Comparison of ENCODE assay signal across 22 cellular contexts in genomic region chr1:200676829-200677228, GRCh38. TPM values are rescaled to one million over a fixed set of nuclear protein-coding genes. Genes with fewer than 3 reads are reported as not detected.
DNase-seq lines count a peak whose midpoint lies in the region; ATAC-seq, FAIRE-seq and TF ChIP-seq lines count a peak whose summit lies in the region.
"Had no signal": no experiment of that assay in that cellular context is flagged by ENCODE, and none has a peak within 500 bp of the region (broad histone marks: within the 10 kb centered on the region; RNA-seq: fewer than 3 reads in every experiment).

No MANE protein-coding gene starts in this region.

- no peak overlapping the region for H3K4me2 ChIP-seq in hepatocyte
- H3K4me2 ChIP-seq: BLaER1 had no signal

- H3K27me3 Mint-ChIP-seq in memory B cell = no peaks in the 10 kb centered on the region
- peaks cover 3 to 4% of the 10 kb centered on the region in 2 donors for H3K27me3 Mint-ChIP-seq in CD8-positive, alpha-beta memory T cell
- H3K27me3 Mint-ChIP-seq: IgD-negative memory B cell had no signal

- FAIRE-seq in D721Med (lab: Jason Lieb, UNC) = peak; percentile 94
- FAIRE-seq: G401.6, GM12892, GM18507, HTR-8/SVneo had no signal

- H3K27ac Mint-ChIP-seq in memory B cell = peak overlapping the region; percentile 25
- H3K27ac Mint-ChIP-seq in CD8-positive, alpha-beta memory T cell = no peak overlapping the region
- H3K27ac Mint-ChIP-seq: HFFc6, IgD-negative memory B cell had no signal

- POLR2A ChIA-PET in CD8-positive, alpha-beta memory T cell (lab: Charles Lee) = no interaction called here

- CTCF ChIA-PET in CD8-positive, alpha-beta memory T cell (lab: Charles Lee) = interaction anchor here (0.6 to 1.1 kb wide), 2 partner anchors 24 to 55 kb away, joined by 3 to 4 read pairs; no protein-coding TSS in a partner anchor

- intact Hi-C loops in cardiac septum (cut with DNase I) = no loop called here

- H3K36me3 Mint-ChIP-seq in memory B cell = no peaks in the 10 kb centered on the region
- H3K36me3 Mint-ChIP-seq in CD8-positive, alpha-beta memory T cell = no peaks in the 10 kb centered on the region
- H3K36me3 Mint-ChIP-seq: CD14-positive monocyte; CD4-positive, alpha-beta memory T cell; IgD-negative memory B cell had no signal

- no peak overlapping the region for H3K4me3 Mint-ChIP-seq in memory B cell
- H3K4me3 Mint-ChIP-seq in CD8-positive, alpha-beta memory T cell = no peak overlapping the region
- H3K4me3 Mint-ChIP-seq: CD14-positive monocyte; CD4-positive, alpha-beta memory T cell; HFFc6; IgD-negative memory B cell had no signal

- H3K4me1 ChIP-seq in adipocyte (ENCODE audit: control insufficient read depth, insufficient read depth, low read length) (no peaks in the 10 kb centered on the region), hepatocyte (ENCODE audit: insufficient read depth) (no peaks in the 10 kb centered on the region)
- H3K4me1 ChIP-seq in CD8-positive, alpha-beta memory T cell (ENCODE audit: insufficient read depth, low read length) = no peaks in the 10 kb centered on the region
- H3K4me1 ChIP-seq: BLaER1 had no signal

- H3K9me3 Mint-ChIP-seq in memory B cell = no peaks in the 10 kb centered on the region
- H3K9me3 Mint-ChIP-seq in CD8-positive, alpha-beta memory T cell = no peaks in the 10 kb centered on the region
- H3K9me3 Mint-ChIP-seq: CD14-positive monocyte; CD4-positive, alpha-beta memory T cell; HFFc6; IgD-negative memory B cell had no signal

- 89% methylated on average over 6 of the region's 6 CpGs for WGBS in hepatocyte (ENCODE audit: low lambda C conversion rate, missing lambda C conversion rate)

- no peak for ATAC-seq in memory B cell (ENCODE audit: low read depth)
- ATAC-seq: HCT116 had no signal

- no peaks in the 10 kb centered on the region for H3K36me3 ChIP-seq in adipocyte (ENCODE audit: control insufficient read depth, insufficient read depth, low read length, severe bottlenecking)
- H3K36me3 ChIP-seq in hepatocyte (replicated peaks; ENCODE audit: insufficient read depth, low read depth) = no peaks in the 10 kb centered on the region
- H3K36me3 ChIP-seq in CD8-positive, alpha-beta memory T cell (ENCODE audit: insufficient read depth, low read length) = no peaks in the 10 kb centered on the region
- H3K36me3 ChIP-seq: BLaER1 had no signal

- H3K9me3 ChIP-seq in adipocyte (ENCODE audit: control insufficient read depth, low read length) = no peaks in the 10 kb centered on the region
- H3K9me3 ChIP-seq in hepatocyte (ENCODE audit: low read depth) = no peaks in the 10 kb centered on the region
- no peaks in the 10 kb centered on the region for H3K9me3 ChIP-seq in CD8-positive, alpha-beta memory T cell (ENCODE audit: low read length)
- H3K9me3 ChIP-seq: BLaER1 had no signal

- DNase-seq in D721Med (ENCODE audit: insufficient read length, low spot score) (peak; percentile 43), NCI-H82 treated with DMSO at 0.1 percent for 48 hours (lab: John Stamatoyannopoulos, UW; ENCODE audit: unreplicated experiment) (peak; percentile 64), adipocyte (ENCODE audit: low read depth) (peak; percentile 10), memory B cell (ENCODE audit: low spot score in 2 of 2) (no peak), hepatocyte (ENCODE audit: low spot score) (no peak), cardiac septum (ENCODE audit: low spot score) (no peak)
- DNase-seq in activated CD4-positive, alpha-beta T cell treated with anti-CD3 and anti-CD28 coated beads for 4 hours = no peak
- no peak for DNase-seq in CD8-positive, alpha-beta memory T cell
- DNase-seq: 8988T; Calu3; CD4-positive, alpha-beta memory T cell; GOT3; H7; HFFc6 had no signal

- no peaks in the 10 kb centered on the region for H3K79me2 ChIP-seq in hepatocyte

- TF ChIP-seq CTCF in D721Med (IDR thresholded peaks at IDR 0.05; ENCODE audit: insufficient read depth, missing control alignments) (no peak), hepatocyte (IDR thresholded peaks at IDR 0.05; ENCODE audit: poor library complexity) (no peak)

- no peaks in the 10 kb centered on the region for H3K27me3 ChIP-seq in adipocyte (replicated peaks; ENCODE audit: control insufficient read depth, insufficient read depth, low read length)
- no peaks in the 10 kb centered on the region for H3K27me3 ChIP-seq in hepatocyte
- no peaks in the 10 kb centered on the region for H3K27me3 ChIP-seq in CD8-positive, alpha-beta memory T cell (ENCODE audit: insufficient read depth, low read length, poor library complexity, severe bottlenecking)
- H3K27me3 ChIP-seq: BLaER1 had no signal

- H3K27ac ChIP-seq in hepatocyte = no peak overlapping the region
- no peak overlapping the region for H3K27ac ChIP-seq in CD8-positive, alpha-beta memory T cell (ENCODE audit: low read depth, low read length)
- H3K27ac ChIP-seq: BLaER1 had no signal

- H3K9ac ChIP-seq in adipocyte (ENCODE audit: low read length) = no peak overlapping the region
- H3K9ac ChIP-seq: BLaER1 had no signal

- no peak overlapping the region for H2AFZ ChIP-seq in hepatocyte

- no peaks in the 10 kb centered on the region for H3K9me2 ChIP-seq in hepatocyte (replicated peaks; ENCODE audit: insufficient read depth)

- no peaks in the 10 kb centered on the region for H4K20me1 ChIP-seq in hepatocyte (ENCODE audit: insufficient read depth, poor library complexity, severe bottlenecking)
- H4K20me1 ChIP-seq: BLaER1 had no signal

- H3K4me3 ChIP-seq in adipocyte (ENCODE audit: low read length) (no peak overlapping the region), hepatocyte (no peak overlapping the region)
- no peak overlapping the region for H3K4me3 ChIP-seq in CD8-positive, alpha-beta memory T cell (ENCODE audit: low read length)
- H3K4me3 ChIP-seq: BLaER1 had no signal

- H3K4me1 Mint-ChIP-seq in memory B cell = no peaks in the 10 kb centered on the region
- no peaks in the 10 kb centered on the region for H3K4me1 Mint-ChIP-seq in CD8-positive, alpha-beta memory T cell
- H3K4me1 Mint-ChIP-seq: CD4-positive, alpha-beta memory T cell had no signal

RNA-seq across cellular contexts. Expression of gene DDX59, which starts 7.1 kb away (rescaled TPM):
- total RNA-seq in hepatocyte (19.9 TPM in 2 replicates), cardiac septum (17.3 TPM)
- polyA plus RNA-seq in hepatocyte = 10.5 and 13.6 TPM in 2 replicates
- total RNA-seq in CD8-positive, alpha-beta memory T cell = 10 to 100 TPM; 19.0 to 23.4 TPM
- polyA plus RNA-seq in CD8-positive, alpha-beta memory T cell = 22.5 TPM

RNA-seq across cellular contexts. Expression of gene KIF14, which starts 56.3 kb away (rescaled TPM):
- total RNA-seq in hepatocyte = 1.4 and 2.2 TPM in 2 replicates
- polyA plus RNA-seq in hepatocyte = 0.54 and 0.68 TPM in 2 replicates
- 0.05 TPM for total RNA-seq in cardiac septum
- 1 to 10 TPM; 9.3 TPM for total RNA-seq in CD8-positive, alpha-beta memory T cell
- polyA plus RNA-seq in CD8-positive, alpha-beta memory T cell = not detected
- polyA plus RNA-seq: CD4-positive, alpha-beta memory T cell had no signal

Comparison
In these comparisons a context has a peak if more than half of its experiments do, and no peak if none do; other contexts are left out.
1. DNase-seq: peak in D721Med (single experiment), NCI-H82 treated with DMSO at 0.1 percent for 48 hours (single experiment) and adipocyte (single experiment); none in memory B cell (0 of 2), hepatocyte (single experiment), activated CD4-positive, alpha-beta T cell treated with anti-CD3 and anti-CD28 coated beads for 4 hours (0 of 2), cardiac septum (single experiment) and CD8-positive, alpha-beta memory T cell (0 of 5).